ENCODE assay signal across 28 cellular contexts in the genomic region with DNA sequence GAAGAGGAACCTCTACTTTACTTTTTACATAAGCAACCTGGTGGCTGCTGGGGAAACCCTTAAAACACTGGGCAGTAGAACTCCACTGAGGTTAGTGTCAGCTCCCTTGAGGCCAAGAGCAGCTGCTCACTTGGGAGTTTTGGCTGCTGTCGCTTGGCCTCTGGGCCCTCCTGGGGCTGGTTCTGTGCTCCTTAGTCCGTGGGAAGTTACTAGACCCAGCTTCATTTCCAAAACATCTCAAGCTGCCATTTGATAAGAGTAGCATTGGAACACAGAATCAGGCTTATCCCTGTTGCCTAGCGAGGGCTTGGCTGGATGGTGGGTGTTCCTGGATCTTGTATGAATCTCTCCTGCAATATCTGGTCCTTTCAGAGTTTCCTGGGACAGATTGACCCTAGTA. TPM values are rescaled to one million over a fixed set of nuclear protein-coding genes. Genes with fewer than 3 reads are reported as not detected.
A peak's percentile ranks its signal among the peaks of the same experiment; 100 is the strongest.
DNase-seq lines count a peak whose midpoint lies in the region; ATAC-seq, FAIRE-seq and TF ChIP-seq lines count a peak whose summit lies in the region.
"Had no signal": no experiment of that assay in that cellular context is flagged by ENCODE, and none has a peak within 500 bp of the region (broad histone marks: within the 10 kb centered on the region; RNA-seq: fewer than 3 reads in every experiment).

No MANE protein-coding gene starts in this region.

- intact Hi-C loops in heart left ventricle (cut with DNase I) = no loop called here

- H3K27ac ChIP-seq in BLaER1 (0 out of 2 replicates have a peak overlapping the region, but pooled peaks have one; percentile 38), OCI-LY3 (ENCODE audit: low read length) (peak overlapping the region; percentile 39; the same call in 1 of the 2 replicates), heart left ventricle (peak overlapping the region in 1 of 12 donors; percentile 41), neutrophil (peak overlapping the region; percentile 70)
- H3K27ac ChIP-seq: parathyroid adenoma, Peyer's patch, right lobe of liver, SJCRH30 had no signal

- TF ChIP-seq CTCF in OCI-LY3 (IDR thresholded peaks at IDR 0.05; ENCODE audit: low read depth, low read length) (no peak), heart left ventricle (IDR thresholded peaks at IDR 0.05) (no peak), neutrophil (IDR thresholded peaks at IDR 0.05) (no peak), D721Med (IDR thresholded peaks at IDR 0.05; ENCODE audit: insufficient read depth, missing control alignments) (no peak)

- no peak for FAIRE-seq in D721Med (lab: Jason Lieb, UNC)
- FAIRE-seq: G401.6, K562, TTC549 had no signal

- H3K9ac ChIP-seq in BLaER1 (no peak overlapping the region), OCI-LY3 (ENCODE audit: low read length) (no peak overlapping the region)
- H3K9ac ChIP-seq: parathyroid adenoma had no signal

- peak in 1 of 5 donors; percentile 44 for DNase-seq in heart left ventricle
- no peak for DNase-seq in D721Med (ENCODE audit: insufficient read length, low spot score)
- no peak for DNase-seq in DMS 273 (lab: John Stamatoyannopoulos, UW; ENCODE audit: unreplicated experiment)
- DNase-seq: activated CD4-positive, alpha-beta T cell treated with anti-CD3 and anti-CD28 coated beads for 36 hours; activated T-cell treated with anti-CD3 and anti-CD28 coated beads, Interleukin-2, amount 50 U/mL, for 4 hours; adrenal gland; CD8-positive, alpha-beta memory T cell; endodermal cell; MV-4-11; NCI-H1694; NCI-H2171; NCI-H524 treated with DMSO at 0.1 percent for 48 hours; Peyer's patch; SJCRH30; stimulated activated CD4-positive, alpha-beta T cell treated with anti-CD3 and anti-CD28 coated beads, Interleukin-4, amount 100 ng/mL, for 4 hours; stimulated activated naive CD4-positive, alpha-beta T cell treated with Interleukin-2 at 50 U/mL for 16 hours; T-cell; thyroid gland had no signal

- no peak overlapping the region for H2AFZ ChIP-seq in OCI-LY3 (ENCODE audit: low read depth, low read length)
- H2AFZ ChIP-seq: parathyroid adenoma had no signal

- ATAC-seq in heart left ventricle (peak; percentile 21 to 74 (median 62)), GM18511 (IDR thresholded peaks at IDR 0.05; ENCODE audit: unreplicated experiment) (no peak)
- ATAC-seq: activated CD4-positive, alpha-beta T cell treated with anti-CD3 and anti-CD28 coated beads for 36 hours; activated T-cell treated with anti-CD3 and anti-CD28 coated beads, Interleukin-2, amount 50 U/mL, for 4 hours; K562; naive thymus-derived CD8-positive, alpha-beta T cell; T-cell had no signal

- H3K4me2 ChIP-seq in BLaER1 (peak overlapping the region; percentile 32), OCI-LY3 (ENCODE audit: low read length) (no peak overlapping the region)

- 39 to 53% (median 42%) methylated on average over 3 of the region's 3 CpGs for WGBS in heart left ventricle, 4 donors

- peaks cover 76% of the 10 kb centered on the region for H3K79me2 ChIP-seq in OCI-LY3 (ENCODE audit: low read length)

- H3K36me3 ChIP-seq in BLaER1 (peaks cover 100% of the 10 kb centered on the region), OCI-LY3 (replicated peaks; ENCODE audit: low read depth, low read length) (peaks cover 47% of the 10 kb centered on the region), heart left ventricle (peaks cover 0 to 96% (median 74%) of the 10 kb centered on the region in 9 donors), neutrophil (peaks cover 75% of the 10 kb centered on the region)

- H3K9me3 ChIP-seq in BLaER1 = no peaks in the 10 kb centered on the region
- no peaks in the 10 kb centered on the region for H3K9me3 ChIP-seq in OCI-LY3 (ENCODE audit: insufficient read depth, low read length)
- H3K9me3 ChIP-seq in heart left ventricle = no peaks in the 10 kb centered on the region
- H3K9me3 ChIP-seq in neutrophil = no peaks in the 10 kb centered on the region
- H3K9me3 ChIP-seq: adrenal gland, Peyer's patch, right lobe of liver, SJCRH30, thyroid gland had no signal

- no peaks in the 10 kb centered on the region for H3K27me3 ChIP-seq in BLaER1
- H3K27me3 ChIP-seq in OCI-LY3 (ENCODE audit: low read depth, low read length) = no peaks in the 10 kb centered on the region
- H3K27me3 ChIP-seq in heart left ventricle = no peaks in the 10 kb centered on the region
- no peaks in the 10 kb centered on the region for H3K27me3 ChIP-seq in neutrophil
- H3K27me3 ChIP-seq: adrenal gland, Peyer's patch, right lobe of liver, SJCRH30, thyroid gland had no signal

- H3K4me1 ChIP-seq in BLaER1 (peaks cover 27% of the 10 kb centered on the region), OCI-LY3 (ENCODE audit: low read length) (peaks cover 32% of the 10 kb centered on the region), heart left ventricle (peaks cover 3 to 52% (median 20%) of the 10 kb centered on the region in 12 donors), neutrophil (ENCODE audit: control insufficient read depth in 1 of 2, insufficient read depth in 1 of 2, low read depth in 1 of 2, low read length in 1 of 2) (no peaks in the 10 kb centered on the region)
- H3K4me1 ChIP-seq: parathyroid adenoma, right lobe of liver, SJCRH30 had no signal

- no peak overlapping the region for H3K4me3 ChIP-seq in BLaER1
- no peak overlapping the region for H3K4me3 ChIP-seq in OCI-LY3 (ENCODE audit: low read length)
- no peak overlapping the region for H3K4me3 ChIP-seq in heart left ventricle
- no peak overlapping the region for H3K4me3 ChIP-seq in neutrophil (ENCODE audit: low read depth in 1 of 2, low read length in 1 of 2)
- H3K4me3 ChIP-seq: adrenal gland, K562, Peyer's patch, right lobe of liver, SJCRH30, thyroid gland had no signal

- H4K20me1 ChIP-seq in BLaER1 (peaks cover 100% of the 10 kb centered on the region), OCI-LY3 (ENCODE audit: insufficient read depth, low read length) (peaks cover 84% of the 10 kb centered on the region)

- TF ChIP-seq POLR2A in heart left ventricle (IDR thresholded peaks at IDR 0.05) = no peak

RNA-seq across cellular contexts. Expression of a gene that starts 26.1 kb away (rescaled TPM):
- total RNA-seq in heart left ventricle = 10 to 100 TPM; 24.3 to 45.7 (median 30.8) TPM
- 10 to 100 TPM; 10.6 to 36.3 TPM for polyA plus RNA-seq in heart left ventricle

RNA-seq across cellular contexts. Expression of a gene that starts 41.5 kb away (rescaled TPM):
- total RNA-seq in heart left ventricle = 10 to 100 TPM; 12.6 to 21.0 (median 17.3) TPM
- polyA plus RNA-seq in heart left ventricle = 10 to 100 TPM in 1 of 2 donors, 1 to 10 TPM in 1; 9.7 to 10.6 TPM
